18 cellular contexts compared by ENCODE assay signal in the genomic region with DNA sequence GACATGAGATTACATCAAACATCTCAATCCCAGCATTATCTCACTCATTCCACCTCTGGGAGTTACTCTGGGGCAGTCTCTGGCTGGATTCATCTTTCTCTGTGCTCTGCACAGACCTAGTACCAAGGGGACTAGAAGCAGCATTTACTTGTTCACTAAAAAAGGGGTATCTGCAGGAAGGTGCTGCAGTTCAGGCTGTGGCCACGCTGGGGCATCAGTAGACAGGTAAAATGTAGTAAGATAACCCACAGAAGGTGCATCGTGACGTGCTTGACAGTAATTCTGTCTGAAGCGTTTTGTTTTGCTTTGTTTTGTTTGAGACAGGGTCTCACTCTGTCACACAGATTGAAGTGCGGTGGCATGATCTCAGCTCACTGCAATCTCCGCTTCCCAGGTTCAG. TPM values are rescaled to one million over a fixed set of nuclear protein-coding genes. Genes with fewer than 3 reads are reported as not detected.
DNase-seq lines count a peak whose midpoint lies in the region; ATAC-seq and TF ChIP-seq lines count a peak whose summit lies in the region.
"Had no signal": no experiment of that assay in that cellular context is flagged by ENCODE, and none has a peak within 500 bp of the region (broad histone marks: within the 10 kb centered on the region; RNA-seq: fewer than 3 reads in every experiment).

No MANE protein-coding gene starts in this region.

- H3K36me3 Mint-ChIP-seq in activated CD4-positive, alpha-beta T cell treated with anti-CD3 and anti-CD28 coated beads for 36 hours (ENCODE audit: low read depth) = peaks cover 69% of the 10 kb centered on the region
- H3K36me3 Mint-ChIP-seq in activated CD8-positive, alpha-beta T cell treated with anti-CD3 and anti-CD28 coated beads, Interleukin-2, amount 10 ng/mL, durations not matched to agents 7 days and 5 days (ENCODE audit: low read depth) = peaks cover 65% of the 10 kb centered on the region
- peaks cover 74% of the 10 kb centered on the region for H3K36me3 Mint-ChIP-seq in neural crest cell (ENCODE audit: low read depth)
- H3K36me3 Mint-ChIP-seq in T-helper 2 cell treated with Interferon-gamma antibody and Interleukin-4, amounts not matched to agents 5 μg/mL and 100 μg/mL, for 36 hours (ENCODE audit: low read depth) = peaks cover 48% of the 10 kb centered on the region

- peaks cover 59% of the 10 kb centered on the region for H3K9me3 Mint-ChIP-seq in activated CD4-positive, alpha-beta T cell treated with anti-CD3 and anti-CD28 coated beads for 36 hours (ENCODE audit: low read depth)
- H3K9me3 Mint-ChIP-seq in activated CD8-positive, alpha-beta T cell treated with anti-CD3 and anti-CD28 coated beads, Interleukin-2, amount 10 ng/mL, durations not matched to agents 7 days and 5 days (ENCODE audit: insufficient read depth) = peaks cover 62% of the 10 kb centered on the region
- peaks cover 39% of the 10 kb centered on the region for H3K9me3 Mint-ChIP-seq in neural crest cell
- H3K9me3 Mint-ChIP-seq in T-helper 2 cell treated with Interferon-gamma antibody and Interleukin-4, amounts not matched to agents 5 μg/mL and 100 μg/mL, for 36 hours = peaks cover 65% of the 10 kb centered on the region

- WGBS in lower leg skin, 2 donors = 59 to 70% methylated on average over 6 of the region's 6 CpGs

- no peaks in the 10 kb centered on the region for H3K27me3 Mint-ChIP-seq in activated CD4-positive, alpha-beta T cell treated with anti-CD3 and anti-CD28 coated beads for 36 hours
- no peaks in the 10 kb centered on the region for H3K27me3 Mint-ChIP-seq in activated CD8-positive, alpha-beta T cell treated with anti-CD3 and anti-CD28 coated beads, Interleukin-2, amount 10 ng/mL, durations not matched to agents 7 days and 5 days (ENCODE audit: low read depth)
- peaks cover 2% of the 10 kb centered on the region for H3K27me3 Mint-ChIP-seq in neural crest cell (ENCODE audit: low read depth)
- no peaks in the 10 kb centered on the region for H3K27me3 Mint-ChIP-seq in T-helper 2 cell treated with Interferon-gamma antibody and Interleukin-4, amounts not matched to agents 5 μg/mL and 100 μg/mL, for 36 hours (ENCODE audit: low read depth)

- H3K27ac Mint-ChIP-seq in activated CD4-positive, alpha-beta T cell treated with anti-CD3 and anti-CD28 coated beads for 36 hours = no peak overlapping the region
- no peak overlapping the region for H3K27ac Mint-ChIP-seq in activated CD8-positive, alpha-beta T cell treated with anti-CD3 and anti-CD28 coated beads, Interleukin-2, amount 10 ng/mL, durations not matched to agents 7 days and 5 days
- H3K27ac Mint-ChIP-seq in neural crest cell (ENCODE audit: unreplicated experiment) = no peak overlapping the region
- no peak overlapping the region for H3K27ac Mint-ChIP-seq in T-helper 2 cell treated with Interferon-gamma antibody and Interleukin-4, amounts not matched to agents 5 μg/mL and 100 μg/mL, for 36 hours
- H3K27ac Mint-ChIP-seq: natural killer cell; stimulated activated effector memory CD8-positive, alpha-beta T cell treated with anti-CD3 and anti-CD28 coated beads, Interleukin-12 subunit alpha, Interleukin-12 subunit beta, amount 100 ng/mL, for 72 hours had no signal

- TF ChIP-seq POLR2A in NB4 (IDR thresholded peaks at IDR 0.05; ENCODE audit: extremely low read depth, insufficient read length) (no peak), lower leg skin (IDR thresholded peaks at IDR 0.05) (no peak)

- TF ChIP-seq CTCF in NB4 (IDR thresholded peaks at IDR 0.05; ENCODE audit: low read depth, low read length) (no peak), neural crest cell (conservative IDR thresholded peaks at IDR 0.05) (peak; percentile 17), lower leg skin (IDR thresholded peaks at IDR 0.05) (no peak)

- no peak overlapping the region for H3K4me3 Mint-ChIP-seq in activated CD4-positive, alpha-beta T cell treated with anti-CD3 and anti-CD28 coated beads for 36 hours
- no peak overlapping the region for H3K4me3 Mint-ChIP-seq in activated CD8-positive, alpha-beta T cell treated with anti-CD3 and anti-CD28 coated beads, Interleukin-2, amount 10 ng/mL, durations not matched to agents 7 days and 5 days
- no peak overlapping the region for H3K4me3 Mint-ChIP-seq in neural crest cell
- H3K4me3 Mint-ChIP-seq in T-helper 2 cell treated with Interferon-gamma antibody and Interleukin-4, amounts not matched to agents 5 μg/mL and 100 μg/mL, for 36 hours = no peak overlapping the region
- H3K4me3 Mint-ChIP-seq: natural killer cell; stimulated activated effector memory CD8-positive, alpha-beta T cell treated with anti-CD3 and anti-CD28 coated beads, Interleukin-12 subunit alpha, Interleukin-12 subunit beta, amount 100 ng/mL, for 72 hours had no signal

- POLR2A ChIA-PET in activated CD4-positive, alpha-beta T cell treated with anti-CD3 and anti-CD28 coated beads for 36 hours (lab: Charles Lee) = no interaction called here
- POLR2A ChIA-PET in activated CD8-positive, alpha-beta T cell treated with anti-CD3 and anti-CD28 coated beads, Interleukin-2, amount 10 ng/mL, durations not matched to agents 7 days and 5 days (lab: Charles Lee) = no interaction called here

- intact Hi-C loops in activated CD4-positive, alpha-beta T cell treated with anti-CD3 and anti-CD28 coated beads for 36 hours (cut with DNase I, micrococcal nuclease) = loop anchor here (10.0 kb wide), 2 partner anchors 57 to 577 kb away; no protein-coding TSS in a partner anchor
- intact Hi-C loops in lower leg skin (cut with DNase I; ENCODE audit: low total_unique reads) = no loop called here

- no peak overlapping the region for H3K4me3 ChIP-seq in NB4 (ENCODE audit: low read depth, low read length)
- H3K4me3 ChIP-seq in lower leg skin (ENCODE audit: low read depth, poor library complexity, severe bottlenecking) = no peak overlapping the region
- H3K4me3 ChIP-seq: heart right ventricle, uterus had no signal

- no peak for ATAC-seq in activated CD4-positive, alpha-beta T cell treated with anti-CD3 and anti-CD28 coated beads for 36 hours
- ATAC-seq in activated CD8-positive, alpha-beta T cell treated with anti-CD3 and anti-CD28 coated beads, Interleukin-2, amount 10 ng/mL, durations not matched to agents 7 days and 5 days = no peak
- ATAC-seq in GM21529 (IDR thresholded peaks at IDR 0.05; ENCODE audit: unreplicated experiment) = no peak
- ATAC-seq: heart right ventricle; natural killer cell; stimulated activated effector memory CD8-positive, alpha-beta T cell treated with anti-CD3 and anti-CD28 coated beads, Interleukin-12 subunit alpha, Interleukin-12 subunit beta, amount 100 ng/mL, for 72 hours had no signal

- DNase-seq in activated CD4-positive, alpha-beta T cell treated with anti-CD3 and anti-CD28 coated beads for 36 hours = peak; percentile 51
- no peak for DNase-seq in activated CD4-positive, alpha-beta T cell treated with anti-CD3 and anti-CD28 coated beads for 1 hour
- DNase-seq in NB4 (ENCODE audit: low read depth) (peak; percentile 30), neural crest cell (ENCODE audit: low read depth, low spot score) (no peak), lower leg skin (ENCODE audit: low spot score in 2 of 2) (no peak)
- peak; percentile 24 for DNase-seq in activated CD8-positive, alpha-beta T cell treated with anti-CD3 and anti-CD28 coated beads, Interleukin-2, amount 10 ng/mL, durations not matched to agents 7 days and 5 days
- no peak for DNase-seq in T-helper 2 cell treated with Interferon-gamma antibody and Interleukin-4, amounts not matched to agents 5 μg/mL and 100 μg/mL, for 36 hours (ENCODE audit: low spot score)
- DNase-seq: cerebellar nuclear complex; DMS153; heart right ventricle; KG1; natural killer cell; retina; stimulated activated CD4-positive, alpha-beta T cell treated with anti-CD3 and anti-CD28 coated beads, Interleukin-4, amount 100 ng/mL, for 1 hour; T-helper 9 cell; uterus had no signal

- H3K4me1 Mint-ChIP-seq in activated CD4-positive, alpha-beta T cell treated with anti-CD3 and anti-CD28 coated beads for 36 hours = no peaks in the 10 kb centered on the region
- H3K4me1 Mint-ChIP-seq in activated CD8-positive, alpha-beta T cell treated with anti-CD3 and anti-CD28 coated beads, Interleukin-2, amount 10 ng/mL, durations not matched to agents 7 days and 5 days (ENCODE audit: low read depth) = no peaks in the 10 kb centered on the region
- H3K4me1 Mint-ChIP-seq in neural crest cell = no peaks in the 10 kb centered on the region
- no peaks in the 10 kb centered on the region for H3K4me1 Mint-ChIP-seq in T-helper 2 cell treated with Interferon-gamma antibody and Interleukin-4, amounts not matched to agents 5 μg/mL and 100 μg/mL, for 36 hours (ENCODE audit: low read depth)
- H3K4me1 Mint-ChIP-seq: natural killer cell; stimulated activated effector memory CD8-positive, alpha-beta T cell treated with anti-CD3 and anti-CD28 coated beads, Interleukin-12 subunit alpha, Interleukin-12 subunit beta, amount 100 ng/mL, for 72 hours had no signal

- CTCF ChIA-PET in activated CD4-positive, alpha-beta T cell treated with anti-CD3 and anti-CD28 coated beads for 36 hours (lab: Charles Lee) = no interaction called here
- CTCF ChIA-PET in activated CD8-positive, alpha-beta T cell treated with anti-CD3 and anti-CD28 coated beads, Interleukin-2, amount 10 ng/mL, durations not matched to agents 7 days and 5 days (lab: Charles Lee) = no interaction called here

RNA-seq across cellular contexts. Expression of a gene that starts 29.3 kb away (rescaled TPM):
- 1 to 10 TPM; 5.2 to 5.6 TPM for total RNA-seq in activated CD4-positive, alpha-beta T cell treated with anti-CD3 and anti-CD28 coated beads for 36 hours
- total RNA-seq in activated CD8-positive, alpha-beta T cell treated with anti-CD3 and anti-CD28 coated beads, Interleukin-2, amount 10 ng/mL, durations not matched to agents 7 days and 5 days = 10 to 100 TPM; 10.3 to 10.5 TPM
- 9.9 and 10.7 TPM in 2 replicates for total RNA-seq in neural crest cell
- 10 to 100 TPM in 1 of 4 donors, 1 to 10 TPM in 3; 6.9 to 10.1 (median 8.8) TPM for total RNA-seq in lower leg skin

RNA-seq across cellular contexts. Expression of a gene that starts 37.4 kb away (rescaled TPM):
- 1 to 10 TPM; 1.7 to 2.1 TPM for total RNA-seq in activated CD4-positive, alpha-beta T cell treated with anti-CD3 and anti-CD28 coated beads for 36 hours
- 1 to 10 TPM; 1.7 to 3.1 TPM for total RNA-seq in activated CD8-positive, alpha-beta T cell treated with anti-CD3 and anti-CD28 coated beads, Interleukin-2, amount 10 ng/mL, durations not matched to agents 7 days and 5 days
- total RNA-seq in neural crest cell = 8.8 and 8.9 TPM in 2 replicates
- total RNA-seq in lower leg skin = 1 to 10 TPM; 1.7 to 3.1 (median 2.8) TPM

Comparison
In these comparisons a context has a peak if more than half of its experiments do, and no peak if none do; other contexts are left out.
1. DNase-seq: peak in activated CD4-positive, alpha-beta T cell treated with anti-CD3 and anti-CD28 coated beads for 36 hours (single experiment), NB4 (single experiment) and activated CD8-positive, alpha-beta T cell treated with anti-CD3 and anti-CD28 coated beads, Interleukin-2, amount 10 ng/mL, durations not matched to agents 7 days and 5 days (single experiment); none in activated CD4-positive, alpha-beta T cell treated with anti-CD3 and anti-CD28 coated beads for 1 hour (single experiment), neural crest cell (single experiment), T-helper 2 cell treated with Interferon-gamma antibody and Interleukin-4, amounts not matched to agents 5 μg/mL and 100 μg/mL, for 36 hours (single experiment) and lower leg skin (0 of 2).